In the genomic region with DNA sequence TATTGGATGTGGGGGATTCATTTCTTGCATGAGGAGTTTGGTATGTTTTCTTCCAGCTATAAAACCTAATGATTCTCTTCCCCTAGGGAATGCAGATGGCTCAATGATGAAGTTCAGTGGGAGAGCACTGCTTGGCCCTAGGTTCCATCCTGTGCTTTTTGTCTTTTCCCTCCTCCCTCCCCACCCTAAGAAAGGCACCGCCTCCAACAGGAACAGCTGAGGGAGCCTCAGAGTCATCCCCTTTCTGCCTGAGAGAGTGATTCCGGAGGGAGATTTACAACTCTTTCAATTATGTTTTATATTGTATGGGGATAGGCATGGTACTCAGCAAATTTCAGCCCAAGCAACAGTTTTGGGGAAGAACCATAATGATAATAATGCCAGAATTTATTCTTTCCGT, we compare ENCODE assay signal across 32 cellular contexts.
"Had no signal": no experiment of that assay in that cellular context is flagged by ENCODE, and none has a peak within 500 bp of the region (broad histone marks: within the 10 kb centered on the region; RNA-seq: fewer than 3 reads in every experiment).

No MANE protein-coding gene starts in this region.

- H3K27ac ChIP-seq: esophagus muscularis mucosa, left ventricle myocardium inferior, ovary, sigmoid colon, stomach, thyroid gland, upper lobe of right lung, VCaP had no signal

- H3K27me3 Mint-ChIP-seq: activated CD4-positive, alpha-beta memory T cell treated with anti-CD3 and anti-CD28 coated beads, Interleukin-2, amount 10 ng/mL, durations not matched to agents 7 days and 5 days; activated CD4-positive, alpha-beta T cell treated with anti-CD3 and anti-CD28 coated beads, Interleukin-2, amount 10 ng/mL, durations not matched to agents 24 days and 14 days had no signal

- H3K36me3 ChIP-seq: esophagus muscularis mucosa, left ventricle myocardium inferior, ovary, sigmoid colon, stomach, thyroid gland, upper lobe of right lung had no signal

- H3K4me2 ChIP-seq: smooth muscle cell had no signal

- H3K4me1 ChIP-seq: esophagus muscularis mucosa, left ventricle myocardium inferior, sigmoid colon, stomach, thyroid gland, upper lobe of right lung had no signal

- H3K4me3 ChIP-seq: esophagus muscularis mucosa, left ventricle myocardium inferior, lung, ovary, sigmoid colon, smooth muscle cell, stomach, thyroid gland, upper lobe of right lung had no signal

- H3K9me3 Mint-ChIP-seq: activated CD4-positive, alpha-beta memory T cell treated with anti-CD3 and anti-CD28 coated beads, Interleukin-2, amount 10 ng/mL, durations not matched to agents 7 days and 5 days; activated CD4-positive, alpha-beta T cell treated with anti-CD3 and anti-CD28 coated beads, Interleukin-2, amount 10 ng/mL, durations not matched to agents 24 days and 14 days; activated naive CD4-positive, alpha-beta T cell treated with anti-CD3 and anti-CD28 coated beads, Interleukin-2, amount 50 U/mL, for 72 hours; activated T-cell treated with anti-CD3 and anti-CD28 coated beads, Interleukin-2, amount 50 U/mL, for 4 hours; activated T-helper 17 cell treated with anti-CD3 and anti-CD28 coated beads, Interleukin-2, amount 50 U/mL, for 72 hours; central memory CD8-positive, alpha-beta T cell; nephron; stimulated activated memory B cell treated with anti-CD40 and anti-IgM and Interleukin-4, amounts not matched to agents 10 μg/mL and 1 μg/mL and 100 μg/mL, for 72 hours; T-helper 2 cell treated with Interferon-gamma antibody and Interleukin-4, amounts not matched to agents 5 μg/mL and 100 μg/mL, for 36 hours had no signal

- H3K36me3 Mint-ChIP-seq: activated naive CD4-positive, alpha-beta T cell treated with anti-CD3 and anti-CD28 coated beads, Interleukin-2, amount 50 U/mL, for 72 hours; stimulated activated memory B cell treated with anti-CD40 and anti-IgM and Interleukin-4, amounts not matched to agents 10 μg/mL and 1 μg/mL and 100 μg/mL, for 72 hours had no signal

- FAIRE-seq: bronchial epithelial cell, colon had no signal

- DNase-seq: activated CD4-positive, alpha-beta memory T cell treated with anti-CD3 and anti-CD28 coated beads, Interleukin-2, amount 10 ng/mL, durations not matched to agents 7 days and 5 days; activated CD4-positive, alpha-beta T cell treated with anti-CD3 and anti-CD28 coated beads, Interleukin-2, amount 10 ng/mL, durations not matched to agents 24 days and 14 days; activated CD4-positive, CD25-positive, alpha-beta regulatory T cell treated with anti-CD3 and anti-CD28 coated beads, Interleukin-2, amount 50 U/mL, for 72 hours; activated CD8-positive, alpha-beta memory T cell treated with anti-CD3 and anti-CD28 coated beads, Interleukin-2, amount 50 U/mL, for 48 hours; activated T-cell treated with anti-CD3 and anti-CD28 coated beads, Interleukin-2, amount 50 U/mL, for 4 hours; dermis blood vessel endothelial cell; effector CD4-positive, alpha-beta T cell; foreskin melanocyte; left ventricle myocardium inferior; mesendoderm; ovary; sigmoid colon; stimulated activated CD4-positive, alpha-beta T cell treated with anti-CD3 and anti-CD28 coated beads, Interleukin-1b, Interleukin-23, amount 100 ng/mL, for 48 hours; stimulated activated CD4-positive, alpha-beta T cell treated with anti-CD3 and anti-CD28 coated beads, Interleukin-4, amount 100 ng/mL, for 4 hours; stimulated activated CD8-positive, alpha-beta memory T cell treated with anti-CD3 and anti-CD28 coated beads, Interleukin-4, amount 100 ng/mL, for 48 hours; stomach; T-helper 1 cell; thyroid gland; upper lobe of right lung had no signal

- H3K4me1 Mint-ChIP-seq: activated CD4-positive, alpha-beta memory T cell treated with anti-CD3 and anti-CD28 coated beads, Interleukin-2, amount 10 ng/mL, durations not matched to agents 7 days and 5 days; activated CD4-positive, alpha-beta T cell treated with anti-CD3 and anti-CD28 coated beads, Interleukin-2, amount 10 ng/mL, durations not matched to agents 24 days and 14 days; activated T-helper 17 cell treated with anti-CD3 and anti-CD28 coated beads, Interleukin-2, amount 50 U/mL, for 72 hours; central memory CD8-positive, alpha-beta T cell; nephron; stimulated activated memory B cell treated with anti-CD40 and anti-IgM and Interleukin-4, amounts not matched to agents 10 μg/mL and 1 μg/mL and 100 μg/mL, for 72 hours had no signal

- H3K9me3 ChIP-seq: esophagus muscularis mucosa, left ventricle myocardium inferior, ovary, sigmoid colon, stomach, thyroid gland, upper lobe of right lung had no signal

- H3K27ac Mint-ChIP-seq: activated CD4-positive, alpha-beta memory T cell treated with anti-CD3 and anti-CD28 coated beads, Interleukin-2, amount 10 ng/mL, durations not matched to agents 7 days and 5 days; activated CD4-positive, alpha-beta T cell treated with anti-CD3 and anti-CD28 coated beads, Interleukin-2, amount 10 ng/mL, durations not matched to agents 24 days and 14 days; activated naive CD4-positive, alpha-beta T cell treated with anti-CD3 and anti-CD28 coated beads, Interleukin-2, amount 50 U/mL, for 72 hours; activated T-helper 17 cell treated with anti-CD3 and anti-CD28 coated beads, Interleukin-2, amount 50 U/mL, for 72 hours; nephron; progenitor cell of endocrine pancreas; stimulated activated memory B cell treated with anti-CD40 and anti-IgM and Interleukin-4, amounts not matched to agents 10 μg/mL and 1 μg/mL and 100 μg/mL, for 72 hours; T-helper 2 cell treated with Interferon-gamma antibody and Interleukin-4, amounts not matched to agents 5 μg/mL and 100 μg/mL, for 36 hours had no signal

- H3K27me3 ChIP-seq: ovary, sigmoid colon, thyroid gland, upper lobe of right lung had no signal

- H3K4me3 Mint-ChIP-seq: activated CD4-positive, alpha-beta memory T cell treated with anti-CD3 and anti-CD28 coated beads, Interleukin-2, amount 10 ng/mL, durations not matched to agents 7 days and 5 days; activated CD4-positive, alpha-beta T cell treated with anti-CD3 and anti-CD28 coated beads, Interleukin-2, amount 10 ng/mL, durations not matched to agents 24 days and 14 days; activated T-cell treated with anti-CD3 and anti-CD28 coated beads, Interleukin-2, amount 50 U/mL, for 4 hours; activated T-helper 17 cell treated with anti-CD3 and anti-CD28 coated beads, Interleukin-2, amount 50 U/mL, for 72 hours; central memory CD8-positive, alpha-beta T cell; nephron; stimulated activated memory B cell treated with anti-CD40 and anti-IgM and Interleukin-4, amounts not matched to agents 10 μg/mL and 1 μg/mL and 100 μg/mL, for 72 hours; T-helper 2 cell treated with Interferon-gamma antibody and Interleukin-4, amounts not matched to agents 5 μg/mL and 100 μg/mL, for 36 hours had no signal
